Comparison of ENCODE assay signal across 8 cellular contexts in genomic region chr3:57556459-57557087, GRCh38. TPM values are rescaled to one million over a fixed set of nuclear protein-coding genes. Genes with fewer than 3 reads are reported as not detected.
DNase-seq lines count a peak whose midpoint lies in the region; ATAC-seq and TF ChIP-seq lines count a peak whose summit lies in the region.

No MANE protein-coding gene starts in this region.

- no peaks in the 10 kb centered on the region for H3K36me3 ChIP-seq in ectodermal cell (ENCODE audit: control insufficient read depth, insufficient read depth, low read length)

- peak overlapping the region; percentile 88 for H3K4me3 ChIP-seq in ectodermal cell (ENCODE audit: insufficient read depth, low read depth, low read length)
- peak overlapping the region; percentile 72 for H3K4me3 ChIP-seq in mononuclear cell (ENCODE audit: low read length)

- DNase-seq in GM19238 (ENCODE audit: insufficient read length, low spot score): peak; percentile 18
- peak; percentile 56 for DNase-seq in UCSD-AML1 (lab: John Stamatoyannopoulos, UW; ENCODE audit: unreplicated experiment)
- no peak for DNase-seq in KBM-7

- in situ Hi-C loops in KBM-7 (cut with MboI; ENCODE audit: low pct_unique_long_range_greater_than_20kb, low sequenced_read_pairs): no loop called here

- no peaks in the 10 kb centered on the region for H3K9me3 ChIP-seq in ectodermal cell (ENCODE audit: control insufficient read depth, low read length)
- no peaks in the 10 kb centered on the region for H3K9me3 ChIP-seq in mononuclear cell (ENCODE audit: low read depth, low read length)

- H3K27me3 ChIP-seq in ectodermal cell (ENCODE audit: control insufficient read depth, insufficient read depth, low read length, poor library complexity, severe bottlenecking): no peaks in the 10 kb centered on the region
- H3K27me3 ChIP-seq in mononuclear cell (ENCODE audit: insufficient read depth, low read length): no peaks in the 10 kb centered on the region

- TF ChIP-seq CTCF in C4-2B (conservative IDR thresholded peaks at IDR 0.05): no peak

- 4 to 6% methylated on average over 54 of the region's 54 CpGs for WGBS in ectodermal cell, 2 experiments

- peak overlapping the region; percentile 87 for H3K27ac ChIP-seq in C4-2B
- no peak overlapping the region for H3K27ac ChIP-seq in ectodermal cell (ENCODE audit: insufficient read depth, low read depth, low read length, poor library complexity, severe bottlenecking)
- H3K27ac ChIP-seq in temporal lobe (ENCODE audit: low read depth, low read length): peak overlapping the region; percentile 67

- ATAC-seq in HG03175 (IDR thresholded peaks at IDR 0.05; ENCODE audit: unreplicated experiment): peak; percentile 30

- H3K4me1 ChIP-seq in ectodermal cell (ENCODE audit: control insufficient read depth, insufficient read depth, low read length) (peaks cover 12% of the 10 kb centered on the region), mononuclear cell (ENCODE audit: insufficient read depth, low read length) (peaks cover 34% of the 10 kb centered on the region)

RNA-seq across cellular contexts. Expression of gene PDE12, which starts 0.5 kb away (rescaled TPM):
- 10.0 TPM for polyA plus RNA-seq in ectodermal cell (2013, experiment 1 of 4)
- 11.0 TPM for polyA plus RNA-seq in ectodermal cell (2013, experiment 2 of 4)
- polyA plus RNA-seq in ectodermal cell (2013, experiment 3 of 4): 8.0 TPM
- 8.7 TPM for polyA plus RNA-seq in ectodermal cell (2013, experiment 4 of 4)
- total RNA-seq in mononuclear cell (43.4 TPM), temporal lobe (14.3 TPM)

RNA-seq across cellular contexts. Expression of gene DNAH12, which starts 12.4 kb away (rescaled TPM):
- not detected for polyA plus RNA-seq in ectodermal cell (2013, experiment 1 of 4)
- polyA plus RNA-seq in ectodermal cell (2013, experiment 2 of 4): 0.09 TPM
- polyA plus RNA-seq in ectodermal cell (2013, experiment 3 of 4): 0.16 TPM
- polyA plus RNA-seq in ectodermal cell (2013, experiment 4 of 4): not detected
- total RNA-seq in mononuclear cell: 0.63 TPM
- total RNA-seq in temporal lobe: 0.74 TPM

RNA-seq across cellular contexts. Expression of gene ARF4, which starts 40.6 kb away (rescaled TPM):
- polyA plus RNA-seq in ectodermal cell (2013, experiment 1 of 4): 131 TPM
- polyA plus RNA-seq in ectodermal cell (2013, experiment 2 of 4): 144 TPM
- 109 TPM for polyA plus RNA-seq in ectodermal cell (2013, experiment 3 of 4)
- polyA plus RNA-seq in ectodermal cell (2013, experiment 4 of 4): 126 TPM
- total RNA-seq in mononuclear cell (69.9 TPM), temporal lobe (87.8 TPM)
